ENCODE assay signal across 8 cellular contexts in the genomic region with DNA sequence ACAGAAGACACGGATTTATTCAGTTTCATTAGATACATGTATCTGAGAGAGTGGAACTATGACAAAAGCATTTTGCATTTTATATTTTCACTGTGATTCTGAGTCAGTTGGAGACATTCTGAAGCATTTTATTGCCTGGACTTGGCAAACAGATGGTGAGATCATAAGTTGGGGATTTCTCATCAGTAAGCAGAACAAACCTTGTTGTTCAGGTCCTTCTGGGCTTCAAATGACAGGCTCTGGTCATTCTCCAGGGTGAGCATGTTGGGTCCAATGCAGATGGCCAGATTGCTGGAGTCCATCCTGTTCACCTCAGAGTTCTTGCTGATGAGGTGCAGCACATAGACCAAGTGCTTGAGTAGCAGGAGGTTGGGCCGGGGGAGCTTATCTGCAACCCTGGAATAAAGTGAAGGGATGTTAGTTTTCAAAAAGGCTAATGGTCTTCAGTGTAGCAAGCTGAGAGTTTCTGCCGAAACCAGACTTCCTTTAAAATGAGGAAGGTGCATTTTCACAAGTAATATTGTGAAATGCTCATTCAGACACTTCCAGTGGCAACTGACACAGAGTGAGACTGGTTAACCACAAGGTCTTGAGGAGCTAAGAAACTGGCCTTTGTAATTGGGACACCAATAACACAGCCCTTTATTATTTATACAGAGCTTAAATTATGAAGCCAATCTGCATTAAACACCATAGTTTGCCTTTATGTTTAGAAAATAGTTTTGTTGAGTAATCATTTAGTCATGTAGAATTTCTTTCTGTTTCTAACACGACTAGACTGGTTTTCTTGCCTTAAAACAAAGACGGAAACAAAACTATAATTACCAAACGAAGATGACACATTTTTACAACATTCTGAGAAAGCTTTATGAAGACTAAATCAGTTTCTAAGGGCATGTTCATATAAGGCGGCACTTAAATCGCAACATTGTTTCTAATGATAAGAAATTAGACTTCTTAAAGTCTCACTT. TPM values are rescaled to one million over a fixed set of nuclear protein-coding genes. Genes with fewer than 3 reads are reported as not detected.
A peak's percentile ranks its signal among the peaks of the same experiment; 100 is the strongest.
DNase-seq lines count a peak whose midpoint lies in the region; ATAC-seq and TF ChIP-seq lines count a peak whose summit lies in the region.

No MANE protein-coding gene starts in this region.

- H3K27me3 ChIP-seq in suprapubic skin, result no peaks in the 10 kb centered on the region

- DNase-seq in AML-193 (lab: John Stamatoyannopoulos, UW), result peak; percentile 100
- DNase-seq in SIG-M5 treated with dmso at 0.1 percent for 504 hours (lab: John Stamatoyannopoulos, UW; ENCODE audit: unreplicated experiment), result peak; percentile 91
- DNase-seq in foreskin fibroblast, result peak; percentile 37 to 73
- no peak for DNase-seq in suprapubic skin (ENCODE audit: low spot score in 2 of 2)
- DNase-seq in cortex of kidney (lab: John Stamatoyannopoulos, UW), result no peak
- DNase-seq in coronary artery (ENCODE audit: low spot score), result no peak

- TF ChIP-seq CTCF in foreskin fibroblast (IDR thresholded peaks at IDR 0.05; ENCODE audit: low read depth, low read length) (no peak), suprapubic skin (IDR thresholded peaks at IDR 0.05) (no peak), coronary artery (IDR thresholded peaks at IDR 0.05) (no peak)

- peak overlapping the region; percentile 1 for H3K27ac ChIP-seq in suprapubic skin
- peak overlapping the region in 1 of 2 donors; percentile 52 for H3K27ac ChIP-seq in coronary artery

- TF ChIP-seq EP300 in suprapubic skin (IDR thresholded peaks at IDR 0.05), result no peak

- ATAC-seq in GM18907 (IDR thresholded peaks at IDR 0.05; ENCODE audit: unreplicated experiment) (peak; percentile 86), HG03064 (IDR thresholded peaks at IDR 0.05; ENCODE audit: low read depth, unreplicated experiment) (peak; percentile 73)

- no peak for TF ChIP-seq POLR2A in suprapubic skin (IDR thresholded peaks at IDR 0.05)

- peaks cover 30% of the 10 kb centered on the region for H3K4me1 ChIP-seq in suprapubic skin

- no peaks in the 10 kb centered on the region for H3K9me3 ChIP-seq in suprapubic skin

- H3K36me3 ChIP-seq in suprapubic skin, result peaks cover 11% of the 10 kb centered on the region

- WGBS in suprapubic skin, result 63% methylated on average over 8 of the region's 8 CpGs

- no peak overlapping the region for H3K4me3 ChIP-seq in foreskin fibroblast (ENCODE audit: low read depth in 1 of 2, low read length in 2 of 2)
- no peak overlapping the region for H3K4me3 ChIP-seq in suprapubic skin
- no peak overlapping the region for H3K4me3 ChIP-seq in coronary artery

RNA-seq across cellular contexts. Expression of a gene that starts 5.6 kb away (rescaled TPM):
- total RNA-seq in suprapubic skin, result 1 to 10 TPM; 1.2 to 1.9 (median 1.5) TPM

RNA-seq across cellular contexts. Expression of a gene that starts 39.2 kb away (rescaled TPM):
- 10 to 100 TPM; 10.1 to 13.6 (median 13.1) TPM for total RNA-seq in suprapubic skin

Comparison
In these comparisons a context has a peak if more than half of its experiments do, and no peak if none do; other contexts are left out.
1. DNase-seq: peak in AML-193 (2 of 2), SIG-M5 treated with dmso at 0.1 percent for 504 hours (single experiment) and foreskin fibroblast (2 of 2); none in suprapubic skin (0 of 2), cortex of kidney (single experiment) and coronary artery (single experiment).